In genomic region chr17:14518919-14519318, GRCh38 we compare ENCODE assay signal across 8 cellular contexts.
DNase-seq lines count a peak whose midpoint lies in the region; ATAC-seq, FAIRE-seq and TF ChIP-seq lines count a peak whose summit lies in the region.
"Not testable (repeated sequence)": the region's sequence is repeated elsewhere in the genome, so short reads cannot be mapped to it uniquely, and the experiment has no call there.

No MANE protein-coding gene starts in this region.

- H3K27me3 ChIP-seq in RWPE2 (ENCODE audit: insufficient read depth, poor library complexity, severe bottlenecking); bronchial epithelial cell (ENCODE audit: control insufficient read depth, insufficient read depth, low read length): not testable (repeated sequence)

- H3K36me3 ChIP-seq in RWPE2 (ENCODE audit: low read depth); bronchial epithelial cell (ENCODE audit: control insufficient read depth, insufficient read depth, low read length): not testable (repeated sequence)

- not testable (repeated sequence) for H3K4me3 ChIP-seq in RWPE2 (ENCODE audit: severe bottlenecking); bronchial epithelial cell (ENCODE audit: low read depth, low read length); fibroblast of mammary gland (ENCODE audit: control insufficient read depth, low read depth, low read length)

- not testable (repeated sequence) for H3K27ac ChIP-seq in RWPE2 (ENCODE audit: poor library complexity, severe bottlenecking)

- TF ChIP-seq CTCF in RWPE2 (IDR thresholded peaks at IDR 0.05; ENCODE audit: poor library complexity, severe bottlenecking); bronchial epithelial cell (IDR thresholded peaks at IDR 0.05; ENCODE audit: insufficient read depth, low read length, severe bottlenecking); fibroblast of mammary gland (conservative IDR thresholded peaks at IDR 0.05; ENCODE audit: control insufficient read depth, insufficient read depth, low read depth, low read length): not testable (repeated sequence)

- DNase-seq in AG08396 (ENCODE audit: low spot score) (peak; percentile 3), Daoy (ENCODE audit: low read depth) (peak; percentile 51), GM04503 (ENCODE audit: low read depth) (peak; percentile 11), M059J (ENCODE audit: low read depth) (peak; percentile 5), bronchial epithelial cell (ENCODE audit: low read depth) (peak; percentile 31), fibroblast of mammary gland (ENCODE audit: low read depth) (peak; percentile 20), non-pigmented ciliary epithelial cell (ENCODE audit: low read depth) (peak; percentile 6)
- DNase-seq in RWPE2 (ENCODE audit: low spot score): not testable (repeated sequence)

- not testable (repeated sequence) for H3K9me3 ChIP-seq in RWPE2 (ENCODE audit: severe bottlenecking)

- peak; percentile 61; the same call in 2 of the 3 replicates for ATAC-seq in RWPE2 (ENCODE audit: low read depth)

- FAIRE-seq in bronchial epithelial cell (lab: Jason Lieb, UNC): not testable (repeated sequence)

- not testable (repeated sequence) for H3K4me1 ChIP-seq in RWPE2 (ENCODE audit: insufficient read depth, poor library complexity, severe bottlenecking)
